Comparison of ENCODE assay signal across 32 cellular contexts in the genomic region with DNA sequence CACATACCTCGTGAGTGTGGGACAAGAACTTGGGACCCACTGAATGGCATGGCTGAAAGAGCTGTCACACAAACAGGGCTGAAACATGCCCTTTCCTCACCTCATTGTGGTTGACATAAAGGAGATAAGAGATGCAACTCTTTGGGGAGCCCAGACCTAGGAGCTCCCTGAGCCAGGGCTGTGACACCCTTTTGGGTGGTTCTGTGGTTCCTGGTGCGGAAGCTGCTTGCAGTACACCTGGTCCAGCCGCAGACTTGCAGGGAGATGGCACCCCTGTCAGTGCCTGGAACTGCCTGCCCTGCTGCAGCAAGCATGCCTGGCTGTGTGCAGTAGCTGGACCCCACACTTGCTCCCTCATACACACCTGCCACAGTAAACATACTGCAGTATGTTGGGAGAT. TPM values are rescaled to one million over a fixed set of nuclear protein-coding genes. Genes with fewer than 3 reads are reported as not detected.
"Had no signal": no experiment of that assay in that cellular context is flagged by ENCODE, and none has a peak within 500 bp of the region (broad histone marks: within the 10 kb centered on the region; RNA-seq: fewer than 3 reads in every experiment).

No MANE protein-coding gene starts in this region.

- H3K9me3 ChIP-seq: esophagus squamous epithelium, gastrocnemius medialis, heart right ventricle, left lung, lower lobe of right lung, mucosa of descending colon had no signal

- H3K27me3 ChIP-seq: esophagus squamous epithelium, gastrocnemius medialis, left lung had no signal

- ATAC-seq: gastrocnemius medialis, left cardiac atrium, left lung, left ventricle myocardium superior, mucosa of descending colon had no signal

- H3K27ac ChIP-seq: coronary artery, dorsolateral prefrontal cortex, esophagus squamous epithelium, gastrocnemius medialis, heart right ventricle, left lung, lower lobe of right lung had no signal

- DNase-seq: dermis blood vessel endothelial cell; effector CD4-positive, alpha-beta T cell; effector memory CD4-positive, alpha-beta T cell; esophagus squamous epithelium; foreskin fibroblast; foreskin melanocyte; gastrocnemius medialis; glutamatergic neuron; head of caudate nucleus; heart right ventricle; hippocampal formation; left cardiac atrium; left ventricle myocardium superior; lower lobe of right lung; mesenchymal stem cell; mucosa of descending colon had no signal

- H3K4me3 ChIP-seq: coronary artery, dorsolateral prefrontal cortex, esophagus squamous epithelium, gastrocnemius medialis, heart right ventricle, left lung, lower lobe of right lung, mucosa of descending colon had no signal

- H3K4me1 ChIP-seq: esophagus squamous epithelium, gastrocnemius medialis, heart right ventricle, left lung, lower lobe of right lung had no signal

- H3K36me3 ChIP-seq: esophagus squamous epithelium, gastrocnemius medialis, heart right ventricle, left lung, lower lobe of right lung had no signal

- FAIRE-seq: colon, endothelial cell of umbilical vein, islet of Langerhans, keratinocyte had no signal

RNA-seq across cellular contexts. Expression of a gene that starts 31.3 kb away (rescaled TPM):
- total RNA-seq: dermis blood vessel endothelial cell, endothelial cell of umbilical vein, epithelial cell of proximal tubule, esophagus squamous epithelium, gastrocnemius medialis, glomerular endothelial cell, heart right ventricle, kidney epithelial cell, left cardiac atrium, left lung, left ventricle myocardium superior, lower leg skin, lower lobe of right lung, lung microvascular endothelial cell, mesenteric fat pad, mesothelial cell of epicardium, mucosa of descending colon, myocyte had no signal
- polyA plus RNA-seq: endothelial cell of umbilical vein, esophagus, heart right ventricle, keratinocyte had no signal
